In genomic region chr9:76177924-76178323, GRCh38 we compare ENCODE assay signal across 19 cellular contexts.
DNase-seq lines count a peak whose midpoint lies in the region; ATAC-seq and TF ChIP-seq lines count a peak whose summit lies in the region.
"Had no signal": no experiment of that assay in that cellular context is flagged by ENCODE, and none has a peak within 500 bp of the region (broad histone marks: within the 10 kb centered on the region; RNA-seq: fewer than 3 reads in every experiment).

No MANE protein-coding gene starts in this region.

- no peaks in the 10 kb centered on the region for H3K36me3 ChIP-seq in right atrium auricular region
- H3K36me3 ChIP-seq in WERI-Rb-1 = no peaks in the 10 kb centered on the region
- H3K36me3 ChIP-seq: BE2C had no signal

- no peaks in the 10 kb centered on the region for H3K4me1 ChIP-seq in right atrium auricular region
- H3K4me1 ChIP-seq: BE2C had no signal

- H3K9me3 ChIP-seq in right atrium auricular region (no peaks in the 10 kb centered on the region), WERI-Rb-1 (ENCODE audit: severe bottlenecking) (peaks cover 4% of the 10 kb centered on the region)
- H3K9me3 ChIP-seq: BE2C, Caco-2 had no signal

- H3K27ac ChIP-seq in right atrium auricular region = no peak overlapping the region
- no peak overlapping the region for H3K27ac ChIP-seq in WERI-Rb-1
- H3K27ac ChIP-seq in caudate nucleus (ENCODE audit: low read depth, low read length) = no peak overlapping the region
- H3K27ac ChIP-seq: HL-60 had no signal

- TF ChIP-seq CTCF in right atrium auricular region (IDR thresholded peaks at IDR 0.05) = no peak
- no peak for TF ChIP-seq CTCF in WERI-Rb-1 (IDR thresholded peaks at IDR 0.05; ENCODE audit: low read depth, low read length)

- peak; percentile 39 for ATAC-seq in Right ventricle myocardium superior (ENCODE audit: poor library complexity)
- ATAC-seq: HCT116 had no signal

- DNase-seq in Right ventricle myocardium superior (no peak), right atrium auricular region (ENCODE audit: low spot score) (no peak), WERI-Rb-1 (peak; percentile 19), pons (ENCODE audit: low spot score) (peak; percentile 18), caudate nucleus (lab: John Stamatoyannopoulos, UW) (no peak), COR-L47 (lab: John Stamatoyannopoulos, UW) (no peak)
- DNase-seq: BE2C; C1 segment of cervical spinal cord; Caco-2; CD4-positive, CD25-positive, alpha-beta regulatory T cell; CD8-positive, alpha-beta memory T cell; DMS153; DMS79; GDM1; GOT3; H7; HFFc6 had no signal

- H3K27me3 ChIP-seq in right atrium auricular region = no peaks in the 10 kb centered on the region
- H3K27me3 ChIP-seq in WERI-Rb-1 (ENCODE audit: insufficient read depth, low read depth, severe bottlenecking) = no peaks in the 10 kb centered on the region
- H3K27me3 ChIP-seq: BE2C had no signal

- H3K4me3 ChIP-seq in right atrium auricular region (no peak overlapping the region), WERI-Rb-1 (ENCODE audit: low read depth, low read length) (no peak overlapping the region)

- intact Hi-C loops in Right ventricle myocardium superior (cut with DNase I) = no loop called here

Comparison
In these comparisons a context has a peak if more than half of its experiments do, and no peak if none do; other contexts are left out.
1. DNase-seq: peak in WERI-Rb-1 (single experiment) and pons (single experiment); none in Right ventricle myocardium superior (single experiment), right atrium auricular region (single experiment), caudate nucleus (0 of 61) and COR-L47 (single experiment).